In the genomic region with DNA sequence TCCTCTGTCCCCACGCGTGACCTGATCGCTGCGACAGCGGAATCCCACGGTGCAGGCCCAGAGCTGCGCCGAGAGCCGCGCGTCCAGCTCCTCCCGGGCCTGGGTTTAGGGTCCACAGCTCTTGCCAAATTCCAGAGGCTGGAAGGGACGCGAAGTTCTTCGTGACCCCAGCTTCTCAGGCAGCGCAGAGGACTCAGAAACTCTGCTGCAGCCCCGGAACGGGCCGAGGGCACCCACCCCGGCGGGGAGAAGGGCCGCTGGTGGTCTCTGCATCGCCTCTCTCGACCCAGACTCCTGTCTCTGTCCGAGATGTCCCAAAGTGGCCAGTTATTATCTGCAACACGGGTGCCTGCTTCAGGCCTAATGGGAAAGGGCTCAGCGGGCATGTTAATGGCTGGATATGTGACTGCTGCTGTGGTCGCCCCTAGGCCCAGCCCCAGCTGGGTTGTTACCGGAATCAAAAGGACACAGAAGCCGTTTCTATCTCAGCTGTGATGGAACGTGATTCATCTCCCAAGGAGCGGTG, we compare ENCODE assay signal across 13 cellular contexts.
A peak's percentile ranks its signal among the peaks of the same experiment; 100 is the strongest.
DNase-seq lines count a peak whose midpoint lies in the region; ATAC-seq and TF ChIP-seq lines count a peak whose summit lies in the region.
"Had no signal": no experiment of that assay in that cellular context is flagged by ENCODE, and none has a peak within 500 bp of the region (broad histone marks: within the 10 kb centered on the region; RNA-seq: fewer than 3 reads in every experiment).

No MANE protein-coding gene starts in this region.

- peaks cover 78 to 93% of the 10 kb centered on the region in 2 donors for H3K27me3 Mint-ChIP-seq in effector memory CD8-positive, alpha-beta T cell
- H3K27me3 Mint-ChIP-seq in neural progenitor cell (ENCODE audit: insufficient read depth, low read depth): peaks cover 10% of the 10 kb centered on the region

- peak; percentile 30 for DNase-seq in ELF-1 (ENCODE audit: low read depth, low spot score)
- no peak for DNase-seq in NT2/D1 (ENCODE audit: low read depth, low spot score)
- no peak for DNase-seq in effector memory CD8-positive, alpha-beta T cell
- peak; percentile 18 for DNase-seq in neural progenitor cell (ENCODE audit: low spot score)
- DNase-seq in NCI-H1417 treated with DMSO at 0.1 percent for 48 hours (lab: John Stamatoyannopoulos, UW): no peak
- DNase-seq in MM.1S: no peak
- DNase-seq: activated CD8-positive, alpha-beta memory T cell treated with anti-CD3 and anti-CD28 coated beads, Interleukin-2, amount 50 U/mL, for 4 hours; NCI-H1105 treated with DMSO at 0.1 percent for 48 hours; stimulated activated CD4-positive, alpha-beta T cell treated with anti-CD3 and anti-CD28 coated beads, Interleukin-2, amount 100 ng/mL, for 48 hours had no signal

- H2AFZ ChIP-seq in neural progenitor cell (replicated peaks) (peak overlapping the region; percentile 98), MM.1S (ENCODE audit: low read length) (no peak overlapping the region)

- H3K9me2 ChIP-seq in MM.1S (replicated peaks; ENCODE audit: insufficient read depth, low read length): no peaks in the 10 kb centered on the region

- no peak for TF ChIP-seq CTCF in neural progenitor cell (IDR thresholded peaks at IDR 0.05)
- TF ChIP-seq CTCF in MM.1S (IDR thresholded peaks at IDR 0.05; ENCODE audit: low read length): no peak

- H3K36me3 ChIP-seq in NT2/D1 (ENCODE audit: insufficient read depth, insufficient read length, low read length) (no peaks in the 10 kb centered on the region), neural progenitor cell (no peaks in the 10 kb centered on the region), MM.1S (replicated peaks; ENCODE audit: insufficient read depth, low read length) (no peaks in the 10 kb centered on the region)

- H3K4me3 ChIP-seq in NT2/D1 (ENCODE audit: insufficient read length, low read depth): peak overlapping the region; percentile 49
- peak overlapping the region; percentile 35 for H3K4me3 ChIP-seq in neural progenitor cell
- H3K4me3 ChIP-seq in MM.1S (ENCODE audit: low read length): no peak overlapping the region
- H3K4me3 ChIP-seq: SK-N-MC had no signal

- no peaks in the 10 kb centered on the region for H3K79me2 ChIP-seq in neural progenitor cell (ENCODE audit: low read depth)
- no peaks in the 10 kb centered on the region for H3K79me2 ChIP-seq in MM.1S (ENCODE audit: low read length)

- peaks cover 7 to 9% of the 10 kb centered on the region in 2 donors for H3K4me1 Mint-ChIP-seq in effector memory CD8-positive, alpha-beta T cell (ENCODE audit: low read depth in 2 of 2)
- peaks cover 36% of the 10 kb centered on the region for H3K4me1 Mint-ChIP-seq in neural progenitor cell

- H3F3A ChIP-seq in neural progenitor cell (ENCODE audit: low read depth): no peaks in the 10 kb centered on the region
- H3F3A ChIP-seq in MM.1S (ENCODE audit: insufficient read depth, low read length): no peaks in the 10 kb centered on the region

- H4K20me1 ChIP-seq in neural progenitor cell (ENCODE audit: low read depth): no peaks in the 10 kb centered on the region
- H4K20me1 ChIP-seq in MM.1S (ENCODE audit: insufficient read depth, low read length): no peaks in the 10 kb centered on the region

- ATAC-seq in effector memory CD8-positive, alpha-beta T cell (replicated peaks): no peak
- no peak for ATAC-seq in GM18861 (IDR thresholded peaks at IDR 0.05; ENCODE audit: unreplicated experiment)

- H3K36me3 Mint-ChIP-seq in effector memory CD8-positive, alpha-beta T cell (ENCODE audit: insufficient read depth): peaks cover 6% of the 10 kb centered on the region
- peaks cover 8% of the 10 kb centered on the region for H3K36me3 Mint-ChIP-seq in neural progenitor cell

- no peak overlapping the region for H3K27ac Mint-ChIP-seq in effector memory CD8-positive, alpha-beta T cell
- no peak overlapping the region for H3K27ac Mint-ChIP-seq in neural progenitor cell

- H3K27me3 ChIP-seq in NT2/D1 (ENCODE audit: insufficient read depth, insufficient read length): peaks cover 30% of the 10 kb centered on the region
- H3K27me3 ChIP-seq in neural progenitor cell: peaks cover 36% of the 10 kb centered on the region
- H3K27me3 ChIP-seq in MM.1S (replicated peaks; ENCODE audit: insufficient read depth, low read length): no peaks in the 10 kb centered on the region

- H3K27ac ChIP-seq in neural progenitor cell (no peak overlapping the region), MM.1S (ENCODE audit: low read length) (no peak overlapping the region)
- H3K27ac ChIP-seq: C4-2B, SK-N-MC, VCaP had no signal

- H3K4me2 ChIP-seq in neural progenitor cell (peak overlapping the region; percentile 77), MM.1S (ENCODE audit: low read depth, low read length) (no peak overlapping the region)

- peaks cover 3 to 7% of the 10 kb centered on the region in 2 donors for H3K9me3 Mint-ChIP-seq in effector memory CD8-positive, alpha-beta T cell
- H3K9me3 Mint-ChIP-seq in neural progenitor cell: peaks cover 11% of the 10 kb centered on the region

- H3K4me1 ChIP-seq in NT2/D1 (ENCODE audit: insufficient read depth, insufficient read length) (peaks cover 4% of the 10 kb centered on the region), neural progenitor cell (peaks cover 24% of the 10 kb centered on the region), MM.1S (ENCODE audit: low read length) (no peaks in the 10 kb centered on the region)

- H3K9me3 ChIP-seq in NT2/D1 (ENCODE audit: insufficient read depth, low read length) (no peaks in the 10 kb centered on the region; the same call in 1 of the 2 replicates), neural progenitor cell (ENCODE audit: low read depth) (no peaks in the 10 kb centered on the region), MM.1S (replicated peaks; ENCODE audit: insufficient read depth, low read length) (no peaks in the 10 kb centered on the region)

- H3K9ac ChIP-seq in NT2/D1 (ENCODE audit: insufficient read length, low read depth) (peak overlapping the region; percentile 80), neural progenitor cell (no peak overlapping the region), MM.1S (ENCODE audit: low read length) (no peak overlapping the region)

- H3K4me3 Mint-ChIP-seq in effector memory CD8-positive, alpha-beta T cell: peak overlapping the region; percentile 37 to 53
- H3K4me3 Mint-ChIP-seq in neural progenitor cell: no peak overlapping the region

Comparison
In these comparisons a context has a peak if more than half of its experiments do, and no peak if none do; other contexts are left out.
1. DNase-seq: peak in ELF-1 (single experiment) and neural progenitor cell (single experiment); none in NT2/D1 (single experiment), effector memory CD8-positive, alpha-beta T cell (0 of 3), NCI-H1417 treated with DMSO at 0.1 percent for 48 hours (single experiment) and MM.1S (single experiment).